ENCODE assay signal across 11 cellular contexts in genomic region chr19:29172302-29172701, GRCh38.
"Had no signal": no experiment of that assay in that cellular context is flagged by ENCODE, and none has a peak within 500 bp of the region (broad histone marks: within the 10 kb centered on the region; RNA-seq: fewer than 3 reads in every experiment).

No MANE protein-coding gene starts in this region.

- DNase-seq: activated CD4-positive, alpha-beta T cell treated with anti-CD3 and anti-CD28 coated beads for 48 hours; activated CD8-positive, alpha-beta memory T cell treated with anti-CD3 and anti-CD28 coated beads, Interleukin-2, amount 50 U/mL, for 48 hours; activated CD8-positive, alpha-beta T cell treated with anti-CD3 and anti-CD28 coated beads, Interleukin-2, amount 10 ng/mL, durations not matched to agents 7 days and 5 days; activated naive CD4-positive, alpha-beta T cell; dorsolateral prefrontal cortex; lower lobe of right lung; sigmoid colon; stimulated activated CD4-positive, alpha-beta T cell treated with anti-CD3 and anti-CD28 coated beads, Interleukin-2, amount 100 ng/mL, for 24 hours; stimulated activated naive CD4-positive, alpha-beta T cell treated with Interleukin-2 at 50 U/mL for 16 hours; upper lobe of left lung had no signal

- ATAC-seq: activated CD8-positive, alpha-beta T cell treated with anti-CD3 and anti-CD28 coated beads, Interleukin-2, amount 10 ng/mL, durations not matched to agents 7 days and 5 days; esophagus mucosa; lower lobe of right lung had no signal
